In the genomic region with DNA sequence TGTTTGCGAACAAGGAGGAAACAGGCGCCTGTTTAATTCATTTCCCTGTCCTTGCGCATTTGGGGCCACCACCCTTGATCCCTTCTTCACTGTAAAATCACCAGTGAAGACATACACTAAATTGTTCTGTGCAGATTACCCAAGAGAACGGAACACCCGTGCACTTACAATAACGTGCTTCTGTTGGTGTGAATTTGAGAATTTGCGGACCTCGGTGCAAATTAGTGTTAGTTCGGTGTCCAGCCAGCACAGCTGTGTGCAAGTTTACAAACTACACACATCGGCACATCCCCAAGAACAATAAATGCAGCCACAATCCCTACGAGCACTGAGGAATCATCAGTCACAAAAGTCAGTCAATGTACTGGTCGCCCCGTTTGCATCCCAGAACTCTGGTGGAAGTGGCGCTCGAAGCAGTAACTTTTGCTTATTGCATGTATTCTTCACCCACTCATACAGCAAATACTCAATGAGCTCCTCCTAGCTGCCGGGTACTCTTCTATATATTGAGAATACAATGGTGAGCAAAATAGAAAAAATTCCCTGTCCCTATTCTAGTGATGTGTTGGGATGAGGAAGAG, we compare ENCODE assay signal across 8 cellular contexts. TPM values are rescaled to one million over a fixed set of nuclear protein-coding genes. Genes with fewer than 3 reads are reported as not detected.
DNase-seq lines count a peak whose midpoint lies in the region; ATAC-seq, FAIRE-seq and TF ChIP-seq lines count a peak whose summit lies in the region.

No MANE protein-coding gene starts in this region.

- ATAC-seq in left ventricle myocardium superior (no peak), HG03520 (IDR thresholded peaks at IDR 0.05; ENCODE audit: unreplicated experiment) (no peak)

- H3K27me3 ChIP-seq in cardiac muscle cell (no peaks in the 10 kb centered on the region), endothelial cell of umbilical vein (ENCODE audit: control insufficient read depth in 2 of 2, insufficient read depth in 2 of 2, low read length in 2 of 2) (no peaks in the 10 kb centered on the region), neutrophil (no peaks in the 10 kb centered on the region)

- FAIRE-seq in endothelial cell of umbilical vein (lab: Jason Lieb, UNC), result no peak

- dilution Hi-C loops in endothelial cell of umbilical vein (cut with MboI; ENCODE audit: extremely low pct_ligation_motif_present, low sequenced_read_pairs), result no loop called here

- CTCF ChIA-PET in endothelial cell of umbilical vein (lab: Charles Lee), result interaction anchor here (0.9 to 1.5 kb wide), 5 partner anchors 9 to 237 kb away, joined by 3 to 13 read pairs (median 3); no protein-coding TSS in a partner anchor

- H2AFZ ChIP-seq in endothelial cell of umbilical vein (ENCODE audit: low read depth, low read length), result peak overlapping the region; percentile 81

- peak overlapping the region; percentile 98 for H3K4me2 ChIP-seq in endothelial cell of umbilical vein (ENCODE audit: insufficient read depth, low read length)

- DNase-seq in cardiac muscle cell (ENCODE audit: low read depth in 1 of 2, low spot score in 1 of 2) (peak in 1 of 2 donors; percentile 32), left ventricle myocardium superior (no peak), OCI-M1 (lab: John Stamatoyannopoulos, UW) (peak; percentile 59), endothelial cell of umbilical vein (ENCODE audit: low read depth, low spot score) (peak; percentile 45), NCI-H1105 (lab: John Stamatoyannopoulos, UW) (no peak)
- DNase-seq in activated naive CD4-positive, alpha-beta T cell treated with anti-CD3 and anti-CD28 coated beads, Interleukin-2, amount 50 U/mL, for 16 hours, result no peak

- no peaks in the 10 kb centered on the region for H3K36me3 ChIP-seq in cardiac muscle cell
- H3K36me3 ChIP-seq in endothelial cell of umbilical vein (ENCODE audit: control insufficient read depth in 2 of 2, extremely low read depth in 1 of 2, insufficient read depth in 2 of 2, low read length in 2 of 2), result no peaks in the 10 kb centered on the region
- no peaks in the 10 kb centered on the region for H3K36me3 ChIP-seq in neutrophil

- TF ChIP-seq POLR2A in endothelial cell of umbilical vein (IDR thresholded peaks at IDR 0.05; ENCODE audit: low read depth, low read length), result no peak

- peak overlapping the region; percentile 71 for H3K9ac ChIP-seq in endothelial cell of umbilical vein (replicated peaks; ENCODE audit: extremely low read depth, insufficient read depth, low read length)

- H3K4me1 ChIP-seq in cardiac muscle cell (ENCODE audit: low read depth), result peaks cover 18% of the 10 kb centered on the region
- peaks cover 19% of the 10 kb centered on the region for H3K4me1 ChIP-seq in endothelial cell of umbilical vein (ENCODE audit: control insufficient read depth, extremely low read depth, insufficient read depth, low read length)
- H3K4me1 ChIP-seq in neutrophil (ENCODE audit: control insufficient read depth in 1 of 2, insufficient read depth in 1 of 2, low read depth in 1 of 2, low read length in 1 of 2), result peaks cover 22 to 25% of the 10 kb centered on the region in 2 experiments

- BruUV-seq in endothelial cell of umbilical vein (replicated peaks; lab: Mats Ljungman, UMichigan), result TSS peak; percentile 60

- POLR2A ChIA-PET in endothelial cell of umbilical vein (lab: Charles Lee), result no interaction called here

- H3K4me3 ChIP-seq in cardiac muscle cell, result peak overlapping the region; percentile 65
- peak overlapping the region; percentile 40 to 92 (median 85) for H3K4me3 ChIP-seq in endothelial cell of umbilical vein (replicated peaks in 1 of 3; ENCODE audit: insufficient read depth in 1 of 3, low read depth in 1 of 3, low read length in 3 of 3)
- peak overlapping the region; percentile 88 to 94 for H3K4me3 ChIP-seq in neutrophil (ENCODE audit: low read depth in 1 of 2, low read length in 1 of 2)

- intact Hi-C loops in left ventricle myocardium superior (cut with micrococcal nuclease) (no loop called here), endothelial cell of umbilical vein (cut with micrococcal nuclease) (loop anchor here (1.0 to 5.0 kb wide), 5 partner anchors 47 to 298 kb away; a partner anchor contains a TSS)

- peaks cover 3% of the 10 kb centered on the region for H4K20me1 ChIP-seq in endothelial cell of umbilical vein (replicated peaks; ENCODE audit: control insufficient read depth, extremely low read depth, insufficient read depth, low read length)

- no peaks in the 10 kb centered on the region for H3K9me3 ChIP-seq in cardiac muscle cell (ENCODE audit: low read depth)
- H3K9me3 ChIP-seq in endothelial cell of umbilical vein (replicated peaks; ENCODE audit: control insufficient read depth, insufficient read depth, low read length), result no peaks in the 10 kb centered on the region
- no peaks in the 10 kb centered on the region for H3K9me3 ChIP-seq in neutrophil

- peaks cover 40% of the 10 kb centered on the region for H3K79me2 ChIP-seq in endothelial cell of umbilical vein (ENCODE audit: control insufficient read depth, insufficient read depth, low read length)

- TF ChIP-seq CTCF in cardiac muscle cell (IDR thresholded peaks at IDR 0.05; ENCODE audit: low read depth, low read length) (peak; percentile 23), endothelial cell of umbilical vein (IDR thresholded peaks at IDR 0.05; ENCODE audit: extremely low read depth in 1 of 2, insufficient read depth in 1 of 2, low read depth in 1 of 2, low read length in 2 of 2) (no peak), neutrophil (IDR thresholded peaks at IDR 0.05) (no peak)

- H3K9me1 ChIP-seq in endothelial cell of umbilical vein (replicated peaks; ENCODE audit: control insufficient read depth, extremely low read depth, insufficient read depth, low read length), result no peaks in the 10 kb centered on the region

- no peak overlapping the region for H3K27ac ChIP-seq in cardiac muscle cell
- H3K27ac ChIP-seq in endothelial cell of umbilical vein (ENCODE audit: insufficient read depth, low read depth, low read length), result peak overlapping the region; percentile 6
- H3K27ac ChIP-seq in neutrophil, result peak overlapping the region; percentile 91

TF ChIP-seq in endothelial cell of umbilical vein, 7 proteins besides CTCF, POLR2A, EP300 and RAD21:
- no peak for TF ChIP-seq GATA2 (IDR thresholded peaks at IDR 0.05; ENCODE audit: insufficient read depth, insufficient read length, low read depth, low read length)
- TF ChIP-seq, protein P1, sequence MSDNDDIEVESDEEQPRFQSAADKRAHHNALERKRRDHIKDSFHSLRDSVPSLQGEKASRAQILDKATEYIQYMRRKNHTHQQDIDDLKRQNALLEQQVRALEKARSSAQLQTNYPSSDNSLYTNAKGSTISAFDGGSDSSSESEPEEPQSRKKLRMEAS (IDR thresholded peaks at IDR 0.05; ENCODE audit: insufficient read depth, insufficient read length), result no peak
- no peak for TF ChIP-seq FOS (IDR thresholded peaks at IDR 0.05; ENCODE audit: borderline replicate concordance, insufficient read depth, low read length)
- TF ChIP-seq JUN (IDR thresholded peaks at IDR 0.05; ENCODE audit: borderline replicate concordance, insufficient read depth, insufficient read length, low read depth), result no peak
- TF ChIP-seq EZH2 (IDR thresholded peaks at IDR 0.05; ENCODE audit: borderline replicate concordance, low read depth, low read length, severe bottlenecking), result no peak
- no peak for TF ChIP-seq POLR2AphosphoS5 (IDR thresholded peaks at IDR 0.05; ENCODE audit: insufficient read depth, low read depth, low read length)
- no peak for TF ChIP-seq MYC (IDR thresholded peaks at IDR 0.05; ENCODE audit: low read depth, low read length)

RNA-seq across cellular contexts. Expression of a gene that starts 0.8 kb away (rescaled TPM):
- total RNA-seq in cardiac muscle cell (11.5 and 14.5 TPM in 2 replicates), left ventricle myocardium superior (26.6 TPM), endothelial cell of umbilical vein (20.9 and 21.7 TPM in 2 replicates)
- polyA plus RNA-seq in cardiac muscle cell (23.6 and 26.3 TPM in 2 replicates), endothelial cell of umbilical vein (10.3 and 11.8 TPM in 2 replicates)
- 7.0 and 8.5 TPM in 2 replicates for polyA plus RNA-seq in endothelial cell of umbilical vein (2011; cell fraction: cytosol; rRNA removed)
- 17.7 and 18.0 TPM in 2 replicates for polyA plus RNA-seq in endothelial cell of umbilical vein (2011; cell fraction: nucleus; rRNA removed)
- 12.2 and 13.1 TPM in 2 replicates for polyA plus RNA-seq in endothelial cell of umbilical vein (2012)
- 30.6 and 32.3 TPM in 2 replicates for polyA minus RNA-seq in endothelial cell of umbilical vein
- 9.8 TPM for polyA minus RNA-seq in endothelial cell of umbilical vein (2011; cell fraction: cytosol; rRNA and poly(A)+ RNA removed)
- 49.7 and 63.9 TPM in 2 replicates for polyA minus RNA-seq in endothelial cell of umbilical vein (2011; cell fraction: nucleus; rRNA and poly(A)+ RNA removed)

RNA-seq across cellular contexts. Expression of a gene that starts 47.0 kb away (rescaled TPM):
- total RNA-seq in cardiac muscle cell (33.9 and 35.9 TPM in 2 replicates), left ventricle myocardium superior (16.0 TPM), endothelial cell of umbilical vein (72.8 and 81.3 TPM in 2 replicates)
- polyA plus RNA-seq in cardiac muscle cell (21.8 and 22.3 TPM in 2 replicates), endothelial cell of umbilical vein (44.3 and 48.8 TPM in 2 replicates)
- polyA plus RNA-seq in endothelial cell of umbilical vein (2011; cell fraction: cytosol; rRNA removed), result 43.5 and 49.5 TPM in 2 replicates
- 74.8 and 92.9 TPM in 2 replicates for polyA plus RNA-seq in endothelial cell of umbilical vein (2011; cell fraction: nucleus; rRNA removed)
- polyA plus RNA-seq in endothelial cell of umbilical vein (2012), result 41.7 and 62.4 TPM in 2 replicates
- polyA minus RNA-seq in endothelial cell of umbilical vein, result 82.0 and 94.7 TPM in 2 replicates
- polyA minus RNA-seq in endothelial cell of umbilical vein (2011; cell fraction: cytosol; rRNA and poly(A)+ RNA removed), result 91.7 TPM
- 49.8 and 78.6 TPM in 2 replicates for polyA minus RNA-seq in endothelial cell of umbilical vein (2011; cell fraction: nucleus; rRNA and poly(A)+ RNA removed)

Comparison
In these comparisons a context has a peak if more than half of its experiments do, and no peak if none do; other contexts are left out.
1. DNase-seq: peak in OCI-M1 (single experiment) and endothelial cell of umbilical vein (single experiment); none in left ventricle myocardium superior (single experiment), NCI-H1105 (single experiment) and activated naive CD4-positive, alpha-beta T cell treated with anti-CD3 and anti-CD28 coated beads, Interleukin-2, amount 50 U/mL, for 16 hours (single experiment).
2. Peak in every context shown above with its lines, with median percentiles within 50 percentile points of each other: H3K4me3 ChIP-seq.